ENCODE assay signal across 29 cellular contexts in the genomic region with DNA sequence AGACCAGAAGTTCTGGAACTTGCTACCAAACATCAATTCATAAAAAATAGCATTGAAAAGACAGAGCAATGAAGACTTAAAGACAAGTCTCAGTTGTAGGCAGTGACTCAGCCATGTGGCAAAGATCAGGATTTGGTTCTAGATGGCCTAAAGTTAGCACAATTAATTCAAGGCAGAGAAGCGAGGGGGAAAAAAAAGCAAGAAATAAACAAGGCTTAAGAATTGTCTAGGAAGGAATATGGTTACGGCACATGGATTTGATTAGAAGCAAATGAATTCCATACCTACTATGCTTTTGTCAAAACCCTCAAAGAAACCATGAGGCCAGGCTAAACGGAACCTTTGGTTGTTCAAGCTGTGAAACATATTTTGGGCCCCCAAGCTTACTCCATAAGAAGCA.
"Had no signal": no experiment of that assay in that cellular context is flagged by ENCODE, and none has a peak within 500 bp of the region (broad histone marks: within the 10 kb centered on the region; RNA-seq: fewer than 3 reads in every experiment).

No MANE protein-coding gene starts in this region.

- H3K27ac ChIP-seq: brain microvascular endothelial cell, coronary artery, esophagus muscularis mucosa, foreskin keratinocyte, gastrocnemius medialis, heart right ventricle, hepatocyte, WERI-Rb-1 had no signal

- DNase-seq: activated B cell treated with CpG ODN at 0.5 μM for 24 hours; activated CD4-positive, alpha-beta memory T cell treated with anti-CD3 and anti-CD28 coated beads for 36 hours; activated CD4-positive, alpha-beta T cell treated with anti-CD3 and anti-CD28 coated beads for 36 hours; activated CD4-positive, alpha-beta T cell treated with anti-CD3 and anti-CD28 coated beads, Interleukin-2, amount 10 ng/mL, durations not matched to agents 24 days and 14 days; activated CD4-positive, CD25-positive, alpha-beta regulatory T cell treated with anti-CD3 and anti-CD28 coated beads, Interleukin-2, amount 50 U/mL, for 72 hours; activated CD8-positive, alpha-beta memory T cell treated with anti-CD3 and anti-CD28 coated beads, Interleukin-2, amount 10 ng/mL, durations not matched to agents 7 days and 5 days; activated CD8-positive, alpha-beta memory T cell treated with anti-CD3 and anti-CD28 coated beads, Interleukin-2, amount 50 U/mL, for 4 hours; activated CD8-positive, alpha-beta T cell treated with anti-CD3 and anti-CD28 coated beads, Interleukin-2, amount 10 ng/mL, durations not matched to agents 7 days and 5 days; activated effector memory CD4-positive, alpha-beta T cell treated with anti-CD3 and anti-CD28 coated beads, Interleukin-2, amount 50 U/mL, for 16 hours; activated naive CD4-positive, alpha-beta T cell treated with anti-CD3 and anti-CD28 coated beads for 36 hours; activated naive CD8-positive, alpha-beta T cell treated with anti-CD3 and anti-CD28 coated beads for 36 hours; activated naive CD8-positive, alpha-beta T cell treated with anti-CD3 and anti-CD28 coated beads, Interleukin-2, amount 50 U/mL, for 24 hours; activated T-cell treated with anti-CD3 and anti-CD28 coated beads, Interleukin-2, amount 50 U/mL, for 1 hour; activated T-cell treated with anti-CD3 and anti-CD28 coated beads, Interleukin-2, amount 50 U/mL, for 48 hours; brain microvascular endothelial cell; dermis blood vessel endothelial cell; effector CD4-positive, alpha-beta T cell; effector memory CD8-positive, alpha-beta T cell; erythroblast; foreskin keratinocyte; gastrocnemius medialis; heart right ventricle; T-helper 1 cell; T-helper 17 cell; T1000; WERI-Rb-1 had no signal

- H3K36me3 ChIP-seq: brain microvascular endothelial cell, esophagus muscularis mucosa, gastrocnemius medialis, heart right ventricle, WERI-Rb-1 had no signal

- H3K4me2 ChIP-seq: hepatocyte had no signal

- H3K9me3 ChIP-seq: esophagus muscularis mucosa, gastrocnemius medialis had no signal

- H2AFZ ChIP-seq: hepatocyte had no signal

- H3K4me3 ChIP-seq: coronary artery, esophagus muscularis mucosa, gastrocnemius medialis, heart right ventricle, hepatocyte had no signal

- H3K79me2 ChIP-seq: hepatocyte had no signal

- H3K27me3 ChIP-seq: brain microvascular endothelial cell, esophagus muscularis mucosa, foreskin keratinocyte, gastrocnemius medialis, heart right ventricle, hepatocyte had no signal

- H3K4me1 ChIP-seq: esophagus muscularis mucosa, foreskin keratinocyte, gastrocnemius medialis, heart right ventricle had no signal
